9 cellular contexts compared by ENCODE assay signal in the genomic region with DNA sequence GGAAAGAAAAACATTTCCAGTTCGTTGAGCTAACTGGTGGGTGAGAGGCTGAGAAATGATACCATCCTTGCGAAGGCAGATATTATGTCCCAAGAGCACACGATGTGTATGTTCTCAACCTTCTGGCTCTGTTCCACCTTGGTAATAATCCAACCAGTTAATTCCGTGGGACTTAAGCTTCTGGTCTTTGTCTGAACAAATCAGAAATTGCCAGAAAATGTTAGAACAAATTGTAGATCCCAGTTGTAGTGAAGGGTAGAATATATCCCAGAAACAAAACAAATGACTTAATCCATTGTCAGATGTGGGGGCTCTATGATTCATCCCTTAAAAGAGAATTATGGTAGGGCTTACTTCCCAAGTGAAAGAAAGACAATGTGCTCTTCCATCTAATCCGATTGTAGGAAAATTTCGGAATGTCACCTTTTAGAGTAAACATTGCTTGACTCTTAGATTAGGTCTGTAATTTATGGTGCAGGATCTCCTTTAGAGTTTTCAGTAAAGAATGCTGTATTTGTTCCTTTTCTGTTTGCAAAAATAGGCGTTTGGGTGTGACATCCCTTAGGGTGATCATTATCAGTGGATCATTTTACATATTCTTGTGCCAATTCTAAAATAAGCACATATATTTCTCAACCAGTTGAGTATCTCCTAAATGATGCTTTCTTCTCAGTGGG.
DNase-seq lines count a peak whose midpoint lies in the region; ATAC-seq and TF ChIP-seq lines count a peak whose summit lies in the region.
"Had no signal": no experiment of that assay in that cellular context is flagged by ENCODE, and none has a peak within 500 bp of the region (broad histone marks: within the 10 kb centered on the region; RNA-seq: fewer than 3 reads in every experiment).

No MANE protein-coding gene starts in this region.

- peak overlapping the region; percentile 97 for H3K27ac Mint-ChIP-seq in CD8-positive, alpha-beta T cell

- TF ChIP-seq CTCF in CD8-positive, alpha-beta T cell (IDR thresholded peaks at IDR 0.05): no peak
- TF ChIP-seq CTCF in cardiac fibroblast (IDR thresholded peaks at IDR 0.05; ENCODE audit: low read depth, low read length) (no peak), mucosa of descending colon (IDR thresholded peaks at IDR 0.05) (no peak)

- CTCF ChIA-PET in CD8-positive, alpha-beta T cell (lab: Charles Lee): interaction anchor here (1.0 to 1.5 kb wide), 3 partner anchors 11 to 87 kb away, joined by 3 to 6 read pairs (median 4); no protein-coding TSS in a partner anchor

- H3K9me3 ChIP-seq in CD8-positive, alpha-beta T cell (ENCODE audit: low read length): no peaks in the 10 kb centered on the region
- H3K9me3 ChIP-seq in mucosa of descending colon: no peaks in the 10 kb centered on the region

- H3K4me1 Mint-ChIP-seq in CD8-positive, alpha-beta T cell (ENCODE audit: low read depth): peaks cover 54% of the 10 kb centered on the region

- no peaks in the 10 kb centered on the region for H3K36me3 Mint-ChIP-seq in CD8-positive, alpha-beta T cell

- no peak for ATAC-seq in CD8-positive, alpha-beta T cell
- ATAC-seq in mucosa of descending colon (peak; percentile 11), HG02642 (IDR thresholded peaks at IDR 0.05; ENCODE audit: poor library complexity, unreplicated experiment) (no peak), GM21423 (IDR thresholded peaks at IDR 0.05; ENCODE audit: unreplicated experiment) (no peak)

- H3K27me3 Mint-ChIP-seq in CD8-positive, alpha-beta T cell (ENCODE audit: low read depth): no peaks in the 10 kb centered on the region

- intact Hi-C loops in CD8-positive, alpha-beta T cell (cut with DNase I, micrococcal nuclease): loop anchor here (2.0 to 5.0 kb wide), 5 partner anchors 13 to 251 kb away; no protein-coding TSS in a partner anchor
- intact Hi-C loops in mucosa of descending colon (cut with DNase I, micrococcal nuclease): no loop called here

- peaks cover 31% of the 10 kb centered on the region for H3K4me1 ChIP-seq in CD8-positive, alpha-beta T cell (ENCODE audit: insufficient read depth, low read length)
- peaks cover 23% of the 10 kb centered on the region for H3K4me1 ChIP-seq in mucosa of descending colon (ENCODE audit: low read depth)

- H3K36me3 ChIP-seq in CD8-positive, alpha-beta T cell (ENCODE audit: insufficient read depth, low read length): no peaks in the 10 kb centered on the region
- H3K36me3 ChIP-seq in mucosa of descending colon (ENCODE audit: low read depth): no peaks in the 10 kb centered on the region

- DNase-seq in CD8-positive, alpha-beta T cell: no peak
- DNase-seq in NCI-H128 (lab: John Stamatoyannopoulos, UW; ENCODE audit: unreplicated experiment) (peak; percentile 5), cardiac fibroblast (ENCODE audit: low read depth in 2 of 2) (peak; percentile 100), mucosa of descending colon (no peak), UCSD-AML1 (lab: John Stamatoyannopoulos, UW; ENCODE audit: unreplicated experiment) (no peak), C1 segment of cervical spinal cord (lab: John Stamatoyannopoulos, UW) (no peak)

- no peaks in the 10 kb centered on the region for H3K9me3 Mint-ChIP-seq in CD8-positive, alpha-beta T cell

- peak overlapping the region; percentile 86 for H3K4me3 Mint-ChIP-seq in CD8-positive, alpha-beta T cell

- POLR2A ChIA-PET in CD8-positive, alpha-beta T cell (lab: Charles Lee): interaction anchor here (0.6 to 1.6 kb wide), 5 partner anchors 7 to 120 kb away, joined by 3 to 4 read pairs (median 3); no protein-coding TSS in a partner anchor

- no peak overlapping the region for H3K27ac ChIP-seq in CD8-positive, alpha-beta T cell (ENCODE audit: low read depth, low read length)
- H3K27ac ChIP-seq: KMS-11 had no signal

- H3K4me3 ChIP-seq in CD8-positive, alpha-beta T cell (ENCODE audit: low read depth, low read length): peak overlapping the region; percentile 33
- H3K4me3 ChIP-seq in cardiac fibroblast (replicated peaks in 1 of 2; ENCODE audit: low read depth in 2 of 2, low read length in 2 of 2): peak overlapping the region in 1 of 2 donors; percentile 30
- H3K4me3 ChIP-seq in mucosa of descending colon: no peak overlapping the region

- H3K27me3 ChIP-seq in CD8-positive, alpha-beta T cell (ENCODE audit: insufficient read depth, low read length): no peaks in the 10 kb centered on the region

Comparison
In these comparisons a context has a peak if more than half of its experiments do, and no peak if none do; other contexts are left out.
1. DNase-seq: peak in NCI-H128 (single experiment) and cardiac fibroblast (2 of 2); none in CD8-positive, alpha-beta T cell (0 of 7), mucosa of descending colon (0 of 3), UCSD-AML1 (single experiment) and C1 segment of cervical spinal cord (0 of 14).
2. intact Hi-C loops: an anchor here in CD8-positive, alpha-beta T cell (2.0 to 5.0 kb wide); none called in mucosa of descending colon.